In the genomic region with DNA sequence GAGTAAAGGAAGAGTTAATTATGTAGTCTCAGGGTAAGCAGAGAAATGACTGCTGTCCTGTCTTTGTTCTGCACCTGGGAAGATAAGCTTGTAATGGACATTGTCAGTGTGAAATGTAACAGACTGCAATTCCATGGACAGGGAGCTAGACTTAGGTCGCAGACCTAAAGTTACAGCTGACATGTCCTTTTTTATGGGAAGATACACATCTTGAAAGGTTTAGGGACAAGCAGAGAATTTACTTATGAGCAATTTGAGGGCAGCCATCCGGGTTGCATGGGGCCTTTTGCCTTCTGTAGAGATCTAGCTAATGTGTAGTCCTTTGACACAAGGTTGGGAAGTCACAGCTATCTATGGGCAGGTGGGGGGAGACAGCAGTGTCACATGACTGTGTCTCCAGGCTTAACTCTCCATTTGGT, we compare ENCODE assay signal across 19 cellular contexts.
DNase-seq lines count a peak whose midpoint lies in the region; ATAC-seq and TF ChIP-seq lines count a peak whose summit lies in the region.
"Had no signal": no experiment of that assay in that cellular context is flagged by ENCODE, and none has a peak within 500 bp of the region (broad histone marks: within the 10 kb centered on the region; RNA-seq: fewer than 3 reads in every experiment).

No MANE protein-coding gene starts in this region.

- intact Hi-C loops in activated CD4-positive, alpha-beta memory T cell treated with anti-CD3 and anti-CD28 coated beads for 36 hours (cut with micrococcal nuclease) = no loop called here

- no peaks in the 10 kb centered on the region for H4K20me1 ChIP-seq in DND-41 (ENCODE audit: insufficient read depth, low read length)

- no peaks in the 10 kb centered on the region for H3K79me2 ChIP-seq in DND-41 (ENCODE audit: insufficient read depth, low read length)

- H3K4me3 ChIP-seq in DND-41 (ENCODE audit: low read depth in 1 of 2, low read length in 2 of 2) = no peak overlapping the region
- H3K4me3 ChIP-seq: gastroesophageal sphincter, psoas muscle had no signal

- H2AFZ ChIP-seq in DND-41 (ENCODE audit: low read depth, low read length) = no peak overlapping the region

- no peak overlapping the region for H3K4me3 Mint-ChIP-seq in activated CD4-positive, alpha-beta memory T cell treated with anti-CD3 and anti-CD28 coated beads for 36 hours
- no peak overlapping the region for H3K4me3 Mint-ChIP-seq in activated CD4-positive, alpha-beta memory T cell treated with anti-CD3 and anti-CD28 coated beads, Interleukin-2, amount 10 ng/mL, durations not matched to agents 7 days and 5 days
- no peak overlapping the region for H3K4me3 Mint-ChIP-seq in activated naive CD8-positive, alpha-beta T cell treated with anti-CD3 and anti-CD28 coated beads, Interleukin-2, amount 10 ng/mL, durations not matched to agents 7 days and 5 days
- no peak overlapping the region for H3K4me3 Mint-ChIP-seq in nephron
- H3K4me3 Mint-ChIP-seq in natural killer cell treated with Interleukin-12 subunit alpha and Interleukin-12 subunit beta and Interleukin-15 and Interleukin-18, amount 100 ng/mL, for 72 hours = no peak overlapping the region
- H3K4me3 Mint-ChIP-seq: CD14-positive monocyte; central memory CD8-positive, alpha-beta T cell; IgD-negative memory B cell; neural crest cell had no signal

- no peaks in the 10 kb centered on the region for H3K4me1 ChIP-seq in DND-41 (ENCODE audit: insufficient read depth, low read length)
- H3K4me1 ChIP-seq: gastroesophageal sphincter had no signal

- H3K27ac ChIP-seq in DND-41 (ENCODE audit: low read length) = peak overlapping the region; percentile 39
- H3K27ac ChIP-seq: gastroesophageal sphincter, psoas muscle had no signal

- peaks cover 65% of the 10 kb centered on the region for H3K4me1 Mint-ChIP-seq in activated CD4-positive, alpha-beta memory T cell treated with anti-CD3 and anti-CD28 coated beads for 36 hours (ENCODE audit: low read depth)
- peaks cover 14% of the 10 kb centered on the region for H3K4me1 Mint-ChIP-seq in activated CD4-positive, alpha-beta memory T cell treated with anti-CD3 and anti-CD28 coated beads, Interleukin-2, amount 10 ng/mL, durations not matched to agents 7 days and 5 days
- H3K4me1 Mint-ChIP-seq in activated naive CD8-positive, alpha-beta T cell treated with anti-CD3 and anti-CD28 coated beads, Interleukin-2, amount 10 ng/mL, durations not matched to agents 7 days and 5 days = peaks cover 14% of the 10 kb centered on the region
- peaks cover 47% of the 10 kb centered on the region for H3K4me1 Mint-ChIP-seq in nephron
- H3K4me1 Mint-ChIP-seq in natural killer cell treated with Interleukin-12 subunit alpha and Interleukin-12 subunit beta and Interleukin-15 and Interleukin-18, amount 100 ng/mL, for 72 hours (ENCODE audit: low read depth in 2 of 2) = peaks cover 9 to 10% of the 10 kb centered on the region in 2 donors

- H3K27ac Mint-ChIP-seq in activated CD4-positive, alpha-beta memory T cell treated with anti-CD3 and anti-CD28 coated beads for 36 hours = peak overlapping the region; percentile 40
- no peak overlapping the region for H3K27ac Mint-ChIP-seq in activated CD4-positive, alpha-beta memory T cell treated with anti-CD3 and anti-CD28 coated beads, Interleukin-2, amount 10 ng/mL, durations not matched to agents 7 days and 5 days
- H3K27ac Mint-ChIP-seq in activated naive CD8-positive, alpha-beta T cell treated with anti-CD3 and anti-CD28 coated beads, Interleukin-2, amount 10 ng/mL, durations not matched to agents 7 days and 5 days = peak overlapping the region; percentile 23
- peak overlapping the region; percentile 29 to 90 (median 38) for H3K27ac Mint-ChIP-seq in nephron
- no peak overlapping the region for H3K27ac Mint-ChIP-seq in natural killer cell treated with Interleukin-12 subunit alpha and Interleukin-12 subunit beta and Interleukin-15 and Interleukin-18, amount 100 ng/mL, for 72 hours

- H3K9me3 ChIP-seq in DND-41 (ENCODE audit: insufficient read depth, low read length, severe bottlenecking) = no peaks in the 10 kb centered on the region
- H3K9me3 ChIP-seq: gastroesophageal sphincter, psoas muscle had no signal

- TF ChIP-seq CTCF in DND-41 (IDR thresholded peaks at IDR 0.05; ENCODE audit: borderline replicate concordance, extremely low read depth, low read length, poor library complexity, severe bottlenecking) (no peak), nephron (IDR thresholded peaks at IDR 0.05; ENCODE audit: unreplicated experiment in 3 of 3) (no peak)

- H3K9me3 Mint-ChIP-seq in activated CD4-positive, alpha-beta memory T cell treated with anti-CD3 and anti-CD28 coated beads for 36 hours = no peaks in the 10 kb centered on the region
- H3K9me3 Mint-ChIP-seq in activated CD4-positive, alpha-beta memory T cell treated with anti-CD3 and anti-CD28 coated beads, Interleukin-2, amount 10 ng/mL, durations not matched to agents 7 days and 5 days = no peaks in the 10 kb centered on the region
- no peaks in the 10 kb centered on the region for H3K9me3 Mint-ChIP-seq in activated naive CD8-positive, alpha-beta T cell treated with anti-CD3 and anti-CD28 coated beads, Interleukin-2, amount 10 ng/mL, durations not matched to agents 7 days and 5 days
- H3K9me3 Mint-ChIP-seq in nephron = no peaks in the 10 kb centered on the region
- no peaks in the 10 kb centered on the region for H3K9me3 Mint-ChIP-seq in natural killer cell treated with Interleukin-12 subunit alpha and Interleukin-12 subunit beta and Interleukin-15 and Interleukin-18, amount 100 ng/mL, for 72 hours
- H3K9me3 Mint-ChIP-seq: central memory CD8-positive, alpha-beta T cell; IgD-negative memory B cell; neural crest cell had no signal

- H3K27me3 ChIP-seq in DND-41 (ENCODE audit: insufficient read depth, low read length, poor library complexity) = no peaks in the 10 kb centered on the region
- H3K27me3 ChIP-seq: gastroesophageal sphincter had no signal

- H3K27me3 Mint-ChIP-seq in activated CD4-positive, alpha-beta memory T cell treated with anti-CD3 and anti-CD28 coated beads for 36 hours = no peaks in the 10 kb centered on the region
- H3K27me3 Mint-ChIP-seq in activated CD4-positive, alpha-beta memory T cell treated with anti-CD3 and anti-CD28 coated beads, Interleukin-2, amount 10 ng/mL, durations not matched to agents 7 days and 5 days = no peaks in the 10 kb centered on the region
- no peaks in the 10 kb centered on the region for H3K27me3 Mint-ChIP-seq in activated naive CD8-positive, alpha-beta T cell treated with anti-CD3 and anti-CD28 coated beads, Interleukin-2, amount 10 ng/mL, durations not matched to agents 7 days and 5 days
- no peaks in the 10 kb centered on the region for H3K27me3 Mint-ChIP-seq in nephron (ENCODE audit: low read depth)
- no peaks in the 10 kb centered on the region for H3K27me3 Mint-ChIP-seq in natural killer cell treated with Interleukin-12 subunit alpha and Interleukin-12 subunit beta and Interleukin-15 and Interleukin-18, amount 100 ng/mL, for 72 hours
- H3K27me3 Mint-ChIP-seq: central memory CD8-positive, alpha-beta T cell; IgD-negative memory B cell had no signal

- ATAC-seq in DND-41 (ENCODE audit: insufficient read depth, low read depth) (no peak), GM21528 (IDR thresholded peaks at IDR 0.05; ENCODE audit: low FRiP score, unreplicated experiment) (no peak), GM18858 (IDR thresholded peaks at IDR 0.05; ENCODE audit: unreplicated experiment) (no peak)
- ATAC-seq in activated naive CD8-positive, alpha-beta T cell treated with anti-CD3 and anti-CD28 coated beads, Interleukin-2, amount 10 ng/mL, durations not matched to agents 7 days and 5 days (ENCODE audit: low read depth) = no peak
- no peak for ATAC-seq in natural killer cell treated with Interleukin-12 subunit alpha and Interleukin-12 subunit beta and Interleukin-15 and Interleukin-18, amount 100 ng/mL, for 72 hours
- ATAC-seq: gastroesophageal sphincter; psoas muscle; stimulated activated naive CD8-positive, alpha-beta T cell treated with anti-CD3 and anti-CD28 coated beads, Interleukin-15, Interleukin-2, amounts not matched to agents 100 U/mL and 50 U/mL, for 24 hours had no signal

- CTCF ChIA-PET in activated CD4-positive, alpha-beta memory T cell treated with anti-CD3 and anti-CD28 coated beads for 36 hours (lab: Charles Lee) = interaction anchor here (0.7 kb wide), 1 partner anchor 79 kb away, joined by 3 read pairs; no protein-coding TSS in a partner anchor
- CTCF ChIA-PET in activated CD4-positive, alpha-beta memory T cell treated with anti-CD3 and anti-CD28 coated beads, Interleukin-2, amount 10 ng/mL, durations not matched to agents 7 days and 5 days (lab: Charles Lee) = interaction anchor here (1.1 to 1.4 kb wide), 3 partner anchors 85 to 137 kb away, joined by 3 to 4 read pairs (median 4); a partner anchor contains a TSS

- POLR2A ChIA-PET in activated CD4-positive, alpha-beta memory T cell treated with anti-CD3 and anti-CD28 coated beads for 36 hours (lab: Charles Lee) = interaction anchor here (0.9 to 2.5 kb wide), 3 partner anchors 9 to 86 kb away, joined by 3 to 8 read pairs (median 3); a partner anchor contains a TSS
- POLR2A ChIA-PET in activated CD4-positive, alpha-beta memory T cell treated with anti-CD3 and anti-CD28 coated beads, Interleukin-2, amount 10 ng/mL, durations not matched to agents 7 days and 5 days (lab: Charles Lee) = interaction anchor here (1.2 to 2.6 kb wide), 3 partner anchors 17 to 180 kb away, joined by 3 to 10 read pairs (median 4); a partner anchor contains a TSS
- POLR2A ChIA-PET in activated naive CD8-positive, alpha-beta T cell treated with anti-CD3 and anti-CD28 coated beads, Interleukin-2, amount 10 ng/mL, durations not matched to agents 7 days and 5 days (lab: Charles Lee) = interaction anchor here (1.4 kb wide), 1 partner anchor 34 kb away, joined by 6 read pairs; no protein-coding TSS in a partner anchor

- no peak overlapping the region for H3K4me2 ChIP-seq in DND-41 (ENCODE audit: insufficient read depth, low read length)

- H3K36me3 ChIP-seq in DND-41 (ENCODE audit: insufficient read depth, low read length) = peaks cover 85% of the 10 kb centered on the region

- peaks cover 66% of the 10 kb centered on the region for H3K36me3 Mint-ChIP-seq in activated CD4-positive, alpha-beta memory T cell treated with anti-CD3 and anti-CD28 coated beads for 36 hours
- H3K36me3 Mint-ChIP-seq in activated CD4-positive, alpha-beta memory T cell treated with anti-CD3 and anti-CD28 coated beads, Interleukin-2, amount 10 ng/mL, durations not matched to agents 7 days and 5 days (ENCODE audit: low read depth) = peaks cover 79% of the 10 kb centered on the region
- H3K36me3 Mint-ChIP-seq in activated naive CD8-positive, alpha-beta T cell treated with anti-CD3 and anti-CD28 coated beads, Interleukin-2, amount 10 ng/mL, durations not matched to agents 7 days and 5 days = peaks cover 62% of the 10 kb centered on the region
- peaks cover 47% of the 10 kb centered on the region for H3K36me3 Mint-ChIP-seq in nephron (ENCODE audit: low read depth)
- H3K36me3 Mint-ChIP-seq in natural killer cell treated with Interleukin-12 subunit alpha and Interleukin-12 subunit beta and Interleukin-15 and Interleukin-18, amount 100 ng/mL, for 72 hours = peaks cover 5% of the 10 kb centered on the region

- no peak overlapping the region for H3K9ac ChIP-seq in DND-41 (ENCODE audit: low read depth, low read length)

- DNase-seq in activated CD4-positive, alpha-beta memory T cell treated with anti-CD3 and anti-CD28 coated beads for 36 hours = no peak
- no peak for DNase-seq in activated CD4-positive, alpha-beta memory T cell treated with anti-CD3 and anti-CD28 coated beads, Interleukin-2, amount 10 ng/mL, durations not matched to agents 7 days and 5 days
- no peak for DNase-seq in DND-41
- no peak for DNase-seq in activated naive CD8-positive, alpha-beta T cell treated with anti-CD3 and anti-CD28 coated beads, Interleukin-2, amount 10 ng/mL, durations not matched to agents 7 days and 5 days
- no peak for DNase-seq in natural killer cell treated with Interleukin-12 subunit alpha and Interleukin-12 subunit beta and Interleukin-15 and Interleukin-18, amount 100 ng/mL, for 72 hours (ENCODE audit: low spot score)
- DNase-seq: activated CD4-positive, alpha-beta T cell treated with anti-CD3 and anti-CD28 coated beads for 4 hours; DMS79; MM.1S; NCI-H2029 treated with DMSO at 0.1 percent for 48 hours; psoas muscle; stimulated activated naive CD8-positive, alpha-beta T cell treated with anti-CD3 and anti-CD28 coated beads, Interleukin-15, Interleukin-2, amounts not matched to agents 100 U/mL and 50 U/mL, for 24 hours had no signal

Comparison
In these comparisons a context has a peak if more than half of its experiments do, and no peak if none do; other contexts are left out.
1. H3K27ac Mint-ChIP-seq: peak in activated CD4-positive, alpha-beta memory T cell treated with anti-CD3 and anti-CD28 coated beads for 36 hours (single experiment), activated naive CD8-positive, alpha-beta T cell treated with anti-CD3 and anti-CD28 coated beads, Interleukin-2, amount 10 ng/mL, durations not matched to agents 7 days and 5 days (single experiment) and nephron (3 of 3); none in activated CD4-positive, alpha-beta memory T cell treated with anti-CD3 and anti-CD28 coated beads, Interleukin-2, amount 10 ng/mL, durations not matched to agents 7 days and 5 days (single experiment) and natural killer cell treated with Interleukin-12 subunit alpha and Interleukin-12 subunit beta and Interleukin-15 and Interleukin-18, amount 100 ng/mL, for 72 hours (0 of 2).